8 cellular contexts compared by ENCODE assay signal in the genomic region with DNA sequence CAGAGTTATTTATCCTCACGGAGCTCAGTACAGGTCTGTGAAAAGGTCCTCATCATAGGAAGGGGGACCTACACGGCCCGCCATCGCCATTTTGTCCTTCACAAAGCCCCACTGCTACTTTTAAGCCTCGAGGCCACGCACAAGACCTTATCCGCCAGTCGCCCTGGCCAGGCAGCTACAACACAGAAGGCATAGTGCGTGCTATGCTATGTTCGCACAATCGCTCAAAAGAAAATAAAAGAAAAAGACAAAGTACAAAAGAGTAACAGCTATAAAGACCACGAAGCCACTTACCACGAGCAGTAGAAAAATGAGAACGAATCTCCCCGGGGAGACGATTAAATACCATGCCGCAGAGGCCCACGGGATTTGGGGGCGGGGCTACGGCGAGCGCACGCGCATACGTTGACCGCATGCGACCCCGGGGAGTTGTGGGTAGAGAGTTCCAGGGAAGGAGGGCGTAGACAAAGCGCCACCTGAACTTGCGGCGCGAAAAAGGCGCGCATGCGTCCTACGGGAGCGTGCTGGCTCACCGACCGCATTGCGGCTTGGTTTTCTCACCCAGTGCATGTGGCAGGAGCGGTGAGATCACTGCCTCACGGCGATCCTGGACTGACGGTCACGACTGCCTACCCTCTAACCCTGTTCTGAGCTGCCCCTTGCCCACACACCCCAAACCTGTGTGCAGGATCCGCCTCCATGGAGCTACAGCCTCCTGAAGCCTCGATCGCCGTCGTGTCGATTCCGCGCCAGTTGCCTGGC. TPM values are rescaled to one million over a fixed set of nuclear protein-coding genes. Genes with fewer than 3 reads are reported as not detected.
DNase-seq lines count a peak whose midpoint lies in the region; ATAC-seq and TF ChIP-seq lines count a peak whose summit lies in the region.

No MANE protein-coding gene starts in this region.

- peak overlapping the region; percentile 94 to 96 for H3K27ac Mint-ChIP-seq in T-cell

- peak; percentile 89 for TF ChIP-seq POLR2A in prostate gland (IDR thresholded peaks at IDR 0.05)

- H3K27ac ChIP-seq in prostate gland (peak overlapping the region; percentile 65 to 79), urinary bladder (ENCODE audit: low read depth) (peak overlapping the region; percentile 40)

- ATAC-seq in HG02852 (IDR thresholded peaks at IDR 0.05; ENCODE audit: unreplicated experiment) (peak; percentile 88), T-cell (replicated peaks in 1 of 4) (peak; percentile 89 to 94 (median 92)), left cardiac atrium (peak; percentile 98)

- peak overlapping the region; percentile 65 to 69 for H3K4me3 ChIP-seq in prostate gland
- peak overlapping the region; percentile 75 for H3K4me3 ChIP-seq in urinary bladder (ENCODE audit: low read depth, low read length)

- intact Hi-C loops in left cardiac atrium (cut with DNase I) (loop anchor here in 1 of 2 donors (10.0 kb wide), 1 partner anchor 251 kb away; the partner anchor contains the start of gene MTA2), prostate gland (cut with DNase I) (no loop called here)

- no peaks in the 10 kb centered on the region for H3K27me3 ChIP-seq in prostate gland (replicated peaks; ENCODE audit: insufficient read depth)

- H3K9me3 Mint-ChIP-seq in T-cell = no peaks in the 10 kb centered on the region

- H3K4me1 ChIP-seq in prostate gland (replicated peaks) (peaks cover 19% of the 10 kb centered on the region), urinary bladder (ENCODE audit: insufficient read depth) (no peaks in the 10 kb centered on the region)

- 2% methylated on average over 54 of the region's 54 CpGs for WGBS in prostate gland
- WGBS in urinary bladder = under 1% methylated on average over 54 of the region's 54 CpGs

- DNase-seq in GM13976 (ENCODE audit: low spot score) (peak; percentile 95), NCI-H146 (lab: John Stamatoyannopoulos, UW) (peak; percentile 99), T-cell (peak; percentile 93 to 99 (median 96)), amniotic stem cell (lab: John Stamatoyannopoulos, UW) (peak; percentile 96), left cardiac atrium (peak; percentile 96), prostate gland (ENCODE audit: low spot score) (peak; percentile 95)

- peaks cover 38% of the 10 kb centered on the region for H3K36me3 Mint-ChIP-seq in T-cell

- in situ Hi-C loops in GM13976 (cut with MboI; ENCODE audit: low sequenced_read_pairs, unreplicated experiment) = loop anchor here (25.0 kb wide), 1 partner anchor 468 kb away; no protein-coding TSS in a partner anchor

- no peaks in the 10 kb centered on the region for H3K27me3 Mint-ChIP-seq in T-cell

- H3K36me3 ChIP-seq in prostate gland (no peaks in the 10 kb centered on the region), urinary bladder (ENCODE audit: insufficient read depth) (no peaks in the 10 kb centered on the region)

- TF ChIP-seq CTCF in GM13976 (IDR thresholded peaks at IDR 0.05; ENCODE audit: borderline replicate concordance, control extremely low read depth, extremely low read depth, insufficient read depth, missing control alignments) = no peak
- TF ChIP-seq CTCF in prostate gland (IDR thresholded peaks at IDR 0.05) = peak in 2 of 4 experiments; percentile 38 to 50

- POLR2A ChIA-PET in T-cell (lab: Charles Lee) = interaction anchor here (0.5 to 6.5 kb wide), 34 partner anchors 9 to 711 kb away, joined by 3 to 71 read pairs (median 4); partner anchors contain the start of genes C11orf98 (in 2 of the 2), CSKMT (in 2 of the 2), STX5 (in 2 of the 2) and LBHD1 (in 1 of the 2)

- no peaks in the 10 kb centered on the region for H3K9me3 ChIP-seq in prostate gland

- H3K4me1 Mint-ChIP-seq in T-cell = peaks cover 45 to 65% (median 63%) of the 10 kb centered on the region in 3 donors

- CTCF ChIA-PET in T-cell (lab: Charles Lee) = interaction anchor here in 1 of 2 donors (0.5 to 2.8 kb wide), 12 partner anchors 8 to 282 kb away, joined by 3 to 19 read pairs (median 4); partner anchors contain the start of genes B3GAT3, HNRNPUL2, SLC3A2 and ZBTB3

- peak overlapping the region; percentile 93 to 98 (median 97) for H3K4me3 Mint-ChIP-seq in T-cell

RNA-seq across cellular contexts. Expression of gene WDR74, which starts 16.4 kb away (rescaled TPM):
- total RNA-seq in T-cell (100 to 1,000 TPM in 4 of 5 donors, 10 to 100 TPM in 1; 91.3 to 239 (median 103) TPM), left cardiac atrium (10 to 100 TPM; 24.6 to 32.2 TPM), prostate gland (10 to 100 TPM; 44.5 to 46.1 TPM), urinary bladder (31.1 TPM)
- polyA plus RNA-seq in urinary bladder = 47.1 TPM

RNA-seq across cellular contexts. Expression of gene TEX54, which starts 23.1 kb away (rescaled TPM):
- total RNA-seq in T-cell (not detected), left cardiac atrium (not detected), prostate gland (not detected), urinary bladder (not detected)
- not detected for polyA plus RNA-seq in urinary bladder

RNA-seq across cellular contexts. Expression of gene STX5, which starts 23.9 kb away (rescaled TPM):
- total RNA-seq in T-cell (100 to 1,000 TPM in 2 of 5 donors, 10 to 100 TPM in 3; 49.3 to 132 (median 58.0) TPM), left cardiac atrium (10 to 100 TPM; 22.1 to 23.2 TPM), prostate gland (10 to 100 TPM; 34.5 to 57.5 TPM), urinary bladder (30.0 TPM)
- polyA plus RNA-seq in urinary bladder = 32.0 TPM

RNA-seq across cellular contexts. Expression of gene SLC3A2, which starts 24.9 kb away (rescaled TPM):
- total RNA-seq in T-cell = 100 to 1,000 TPM; 178 to 248 (median 237) TPM
- total RNA-seq in left cardiac atrium = 10 to 100 TPM; 45.2 to 91.2 TPM
- 100 to 1,000 TPM; 158 to 235 TPM for total RNA-seq in prostate gland
- 45.0 TPM for total RNA-seq in urinary bladder
- polyA plus RNA-seq in urinary bladder = 126 TPM

RNA-seq across cellular contexts. Expression of gene NXF1, which starts 50.5 kb away (rescaled TPM):
- total RNA-seq in T-cell (100 to 1,000 TPM; 160 to 321 (median 169) TPM), left cardiac atrium (10 to 100 TPM; 40.5 to 45.6 TPM), prostate gland (10 to 100 TPM; 75.6 to 98.2 TPM), urinary bladder (32.4 TPM)
- polyA plus RNA-seq in urinary bladder = 103 TPM

Comparison
In these comparisons a context has a peak if more than half of its experiments do, and no peak if none do; other contexts are left out.
1. Peak in every context shown above with its lines: DNase-seq, ATAC-seq, H3K4me3 ChIP-seq and H3K27ac ChIP-seq.